In genomic region chr17:78013683-78014467, GRCh38 we compare ENCODE assay signal across 8 cellular contexts. TPM values are rescaled to one million over a fixed set of nuclear protein-coding genes. Genes with fewer than 3 reads are reported as not detected.
DNase-seq lines count a peak whose midpoint lies in the region; ATAC-seq and TF ChIP-seq lines count a peak whose summit lies in the region.

No MANE protein-coding gene starts in this region.

- H3K9ac ChIP-seq in KMS-11: no peak overlapping the region

- WGBS in psoas muscle, 3 donors: 29 to 47% (median 33%) methylated on average over 4 of the region's 4 CpGs

- H2AFZ ChIP-seq in KMS-11 (ENCODE audit: low read depth): no peak overlapping the region

- no peak overlapping the region for H3K4me3 Mint-ChIP-seq in activated naive CD8-positive, alpha-beta T cell

- TF ChIP-seq CTCF in KMS-11 (conservative IDR thresholded peaks at IDR 0.05; ENCODE audit: low read depth, low read length) (peak; percentile 94), Peyer's patch (IDR thresholded peaks at IDR 0.05) (peak; percentile 71 to 89 (median 77)), psoas muscle (IDR thresholded peaks at IDR 0.05) (peak; percentile 86)

- H3K4me3 ChIP-seq in KMS-11 (IDR thresholded peaks at IDR 0.05; ENCODE audit: insufficient read depth, low read depth, low read length) (no peak overlapping the region), Peyer's patch (no peak overlapping the region), psoas muscle (no peak overlapping the region)

- H3K9me3 ChIP-seq in Peyer's patch (no peaks in the 10 kb centered on the region), psoas muscle (no peaks in the 10 kb centered on the region)

- no peaks in the 10 kb centered on the region for H3K27me3 Mint-ChIP-seq in activated naive CD8-positive, alpha-beta T cell

- H3K4me1 Mint-ChIP-seq in activated naive CD8-positive, alpha-beta T cell (ENCODE audit: low read depth): peaks cover 32% of the 10 kb centered on the region

- intact Hi-C loops in head of caudate nucleus (cut with DNase I) (loop anchor here (5.0 kb wide), 2 partner anchors 52 to 472 kb away; no protein-coding TSS in a partner anchor), psoas muscle (cut with DNase I) (loop anchor here (2.0 to 5.0 kb wide), 3 partner anchors 241 to 472 kb away; no protein-coding TSS in a partner anchor)

- peak; percentile 60 to 75 (median 70) for ATAC-seq in psoas muscle
- ATAC-seq in GM18505 (IDR thresholded peaks at IDR 0.05; ENCODE audit: unreplicated experiment): no peak
- ATAC-seq in GM18498 (IDR thresholded peaks at IDR 0.05; ENCODE audit: unreplicated experiment): no peak

- H4K20me1 ChIP-seq in KMS-11 (ENCODE audit: insufficient read depth): no peaks in the 10 kb centered on the region

- H3K27me3 ChIP-seq in KMS-11 (ENCODE audit: insufficient read depth, low read depth): no peaks in the 10 kb centered on the region
- H3K27me3 ChIP-seq in Peyer's patch: no peaks in the 10 kb centered on the region
- H3K27me3 ChIP-seq in psoas muscle (ENCODE audit: insufficient read depth in 3 of 3, low read length in 2 of 3): no peaks in the 10 kb centered on the region

- peak; percentile 57 for DNase-seq in DMS79 (lab: John Stamatoyannopoulos, UW)
- peak in 2 of 3 donors; percentile 45 to 77 for DNase-seq in Peyer's patch
- DNase-seq in head of caudate nucleus: peak in 32 of 42 donors; percentile 28 to 88 (median 71)
- no peak for DNase-seq in psoas muscle

- H3K4me1 ChIP-seq in KMS-11 (ENCODE audit: low read depth, poor library complexity, severe bottlenecking) (peaks cover 21% of the 10 kb centered on the region), Peyer's patch (no peaks in the 10 kb centered on the region), psoas muscle (peaks cover 3% of the 10 kb centered on the region)

- no peaks in the 10 kb centered on the region for H3K36me3 Mint-ChIP-seq in activated naive CD8-positive, alpha-beta T cell

- H3K36me3 ChIP-seq in KMS-11 (ENCODE audit: insufficient read depth) (0 out of 2 replicates have a peak, but pooled peaks cover 2% of the 10 kb centered on the region), Peyer's patch (no peaks in the 10 kb centered on the region), psoas muscle (ENCODE audit: insufficient read depth in 1 of 2, low read depth in 1 of 2) (peaks cover 0 to 22% of the 10 kb centered on the region in 2 donors)

- 0 out of 2 replicates have a peak overlapping the region, but pooled peaks have one; percentile 2 for H3K4me2 ChIP-seq in KMS-11

- no peaks in the 10 kb centered on the region for H3K79me2 ChIP-seq in KMS-11 (ENCODE audit: insufficient read depth, low read depth)

- no peak overlapping the region for H3K27ac ChIP-seq in KMS-11
- H3K27ac ChIP-seq in Peyer's patch: no peak overlapping the region
- peak overlapping the region; percentile 17 for H3K27ac ChIP-seq in psoas muscle

- H3K9me3 Mint-ChIP-seq in activated naive CD8-positive, alpha-beta T cell (ENCODE audit: low read depth): no peaks in the 10 kb centered on the region

- H3K27ac Mint-ChIP-seq in activated naive CD8-positive, alpha-beta T cell: peak overlapping the region; percentile 5

- no peak for TF ChIP-seq POLR2A in Peyer's patch (IDR thresholded peaks at IDR 0.05)
- TF ChIP-seq POLR2A in GM18505 (IDR thresholded peaks at IDR 0.05; ENCODE audit: borderline replicate concordance, extremely low read depth, insufficient read depth, insufficient read length): no peak

RNA-seq across cellular contexts. Expression of gene TNRC6C, which starts 55.4 kb away (rescaled TPM):
- total RNA-seq in Peyer's patch (10 to 100 TPM in 3 of 4 donors, 1 to 10 TPM in 1; 9.7 to 70.1 (median 23.2) TPM), psoas muscle (10 to 100 TPM; 11.4 to 22.4 (median 13.6) TPM)
- polyA plus RNA-seq in psoas muscle: 1 to 10 TPM; 1.2 to 5.4 (median 1.4) TPM

Comparison
In these comparisons a context has a peak if more than half of its experiments do, and no peak if none do; other contexts are left out.
1. DNase-seq: peak in DMS79 (single experiment), Peyer's patch (2 of 3) and head of caudate nucleus (32 of 42); none in psoas muscle (0 of 2).
2. ATAC-seq: peak in psoas muscle (4 of 4); none in GM18505 (single experiment) and GM18498 (single experiment).
3. Peak in every context shown above with its lines, with median percentiles within 50 percentile points of each other: CTCF ChIP-seq.